12 cellular contexts compared by ENCODE assay signal in the genomic region with DNA sequence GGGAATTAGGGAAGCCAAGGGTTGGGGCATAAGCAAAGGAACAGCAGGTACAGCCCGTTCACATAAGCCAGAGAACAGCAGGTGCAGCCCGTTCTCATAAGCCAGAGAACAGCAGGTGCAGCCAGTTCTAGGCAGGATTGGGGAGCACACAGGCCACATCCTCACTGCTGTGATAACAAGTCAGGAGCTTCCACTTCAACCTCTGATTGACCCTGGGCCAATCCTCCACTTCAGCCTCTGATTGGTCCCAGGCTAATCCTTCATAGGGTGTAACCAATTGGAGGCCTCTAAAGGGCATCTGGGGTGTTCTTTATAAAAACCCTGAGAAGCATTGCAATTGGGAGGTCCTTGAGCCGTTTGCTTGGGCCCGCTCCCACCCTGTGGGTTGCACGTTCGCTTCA. TPM values are rescaled to one million over a fixed set of nuclear protein-coding genes. Genes with fewer than 3 reads are reported as not detected.
DNase-seq lines count a peak whose midpoint lies in the region; ATAC-seq and TF ChIP-seq lines count a peak whose summit lies in the region.
"Had no signal": no experiment of that assay in that cellular context is flagged by ENCODE, and none has a peak within 500 bp of the region (broad histone marks: within the 10 kb centered on the region; RNA-seq: fewer than 3 reads in every experiment).

No MANE protein-coding gene starts in this region.

- H3K4me1 Mint-ChIP-seq in neural progenitor cell: no peaks in the 10 kb centered on the region
- H3K4me1 Mint-ChIP-seq: naive B cell had no signal

- no peak for TF ChIP-seq RAD21 in SK-N-SH (IDR thresholded peaks at IDR 0.05; ENCODE audit: low read length)

- no peak overlapping the region for H3K4me3 Mint-ChIP-seq in neural progenitor cell
- H3K4me3 Mint-ChIP-seq: naive B cell; T-helper 1 cell treated with Interleukin-12 subunit alpha and Interleukin-12 subunit beta and Interleukin-4 antibody, amounts not matched to agents 30 μg/mL and 1 μg/mL, for 36 hours had no signal

- H3K4me2 ChIP-seq in SK-N-SH (no peak overlapping the region), neural progenitor cell (no peak overlapping the region)

- 94% methylated on average over 6 of the region's 6 CpGs for WGBS in SK-N-SH (ENCODE audit: low lambda C conversion rate)

- no peak for ATAC-seq in HG03097 (IDR thresholded peaks at IDR 0.05; ENCODE audit: low FRiP score, unreplicated experiment)

- H3K4me3 ChIP-seq in SK-N-SH (ENCODE audit: low read depth in 2 of 2, low read length in 1 of 2) (no peak overlapping the region), neural progenitor cell (no peak overlapping the region)
- H3K4me3 ChIP-seq: ascending aorta had no signal

- H2AFZ ChIP-seq in SK-N-SH (ENCODE audit: low read depth) (no peak overlapping the region), neural progenitor cell (replicated peaks) (no peak overlapping the region)

- POLR2A ChIA-PET in SK-N-SH (lab: Yijun Ruan, JAX): no interaction called here

- no peaks in the 10 kb centered on the region for H3K9me2 ChIP-seq in SK-N-SH

- TF ChIP-seq CTCF in SK-N-SH (IDR thresholded peaks at IDR 0.05) (no peak), neural progenitor cell (IDR thresholded peaks at IDR 0.05) (no peak)

- no peak overlapping the region for H3K27ac Mint-ChIP-seq in neural progenitor cell
- H3K27ac Mint-ChIP-seq: T-helper 1 cell treated with Interleukin-12 subunit alpha and Interleukin-12 subunit beta and Interleukin-4 antibody, amounts not matched to agents 30 μg/mL and 1 μg/mL, for 36 hours had no signal

- H3K9me3 ChIP-seq in SK-N-SH (no peaks in the 10 kb centered on the region), neural progenitor cell (ENCODE audit: low read depth) (no peaks in the 10 kb centered on the region)
- H3K9me3 ChIP-seq: ascending aorta had no signal

- no peak overlapping the region for H3K9ac ChIP-seq in SK-N-SH
- H3K9ac ChIP-seq in neural progenitor cell: no peak overlapping the region

- H4K20me1 ChIP-seq in SK-N-SH (ENCODE audit: insufficient read depth) (no peaks in the 10 kb centered on the region), neural progenitor cell (ENCODE audit: low read depth) (no peaks in the 10 kb centered on the region)

- H3K79me2 ChIP-seq in SK-N-SH (ENCODE audit: insufficient read depth) (no peaks in the 10 kb centered on the region), neural progenitor cell (ENCODE audit: low read depth) (no peaks in the 10 kb centered on the region)

- H3K27me3 ChIP-seq in SK-N-SH (ENCODE audit: insufficient read depth) (no peaks in the 10 kb centered on the region), neural progenitor cell (no peaks in the 10 kb centered on the region)
- H3K27me3 ChIP-seq: ascending aorta had no signal

- peak overlapping the region in 1 of 2 experiments; percentile 14; a peak in 1 of 4 replicates for H3K27ac ChIP-seq in SK-N-SH (ENCODE audit: low read depth in 2 of 2, low read length in 1 of 2)
- H3K27ac ChIP-seq in neural progenitor cell: no peak overlapping the region
- H3K27ac ChIP-seq: ascending aorta had no signal

- H3K36me3 ChIP-seq in SK-N-SH (replicated peaks in 1 of 2; ENCODE audit: control insufficient read depth in 1 of 2, insufficient read depth in 2 of 2, low read length in 1 of 2) (no peaks in the 10 kb centered on the region), neural progenitor cell (no peaks in the 10 kb centered on the region)
- H3K36me3 ChIP-seq: ascending aorta had no signal

- peaks cover 4% of the 10 kb centered on the region for H3F3A ChIP-seq in SK-N-SH (replicated peaks; ENCODE audit: insufficient read depth)
- H3F3A ChIP-seq in neural progenitor cell (ENCODE audit: low read depth): no peaks in the 10 kb centered on the region

- H3K36me3 Mint-ChIP-seq in neural progenitor cell: no peaks in the 10 kb centered on the region
- H3K36me3 Mint-ChIP-seq: naive B cell had no signal

- peaks cover 0 to 36% of the 10 kb centered on the region in 2 experiments; a peak in 2 of 4 replicates for H3K4me1 ChIP-seq in SK-N-SH (ENCODE audit: control insufficient read depth in 1 of 2, insufficient read depth in 2 of 2, low read depth in 1 of 2, low read length in 1 of 2)
- H3K4me1 ChIP-seq in neural progenitor cell: peaks cover 4% of the 10 kb centered on the region
- H3K4me1 ChIP-seq: ascending aorta had no signal

- H3K27me3 Mint-ChIP-seq in neural progenitor cell (ENCODE audit: insufficient read depth, low read depth): peaks cover 7% of the 10 kb centered on the region
- H3K27me3 Mint-ChIP-seq: naive B cell had no signal

- TF ChIP-seq EP300 in SK-N-SH (IDR thresholded peaks at IDR 0.05; ENCODE audit: borderline replicate concordance in 1 of 2, low read depth in 1 of 2, low read length in 1 of 2): no peak

- H3K9me3 Mint-ChIP-seq in neural progenitor cell: no peaks in the 10 kb centered on the region
- H3K9me3 Mint-ChIP-seq: naive B cell; T-helper 1 cell treated with Interleukin-12 subunit alpha and Interleukin-12 subunit beta and Interleukin-4 antibody, amounts not matched to agents 30 μg/mL and 1 μg/mL, for 36 hours had no signal

- CTCF ChIA-PET in SK-N-SH (lab: Yijun Ruan, JAX): interaction anchor here (0.8 to 6.6 kb wide), 6 partner anchors 13 to 67 kb away, joined by 3 to 40 read pairs (median 11); no protein-coding TSS in a partner anchor

- DNase-seq in NCI-H748 (lab: John Stamatoyannopoulos, UW; ENCODE audit: unreplicated experiment) (peak; percentile 84), NCI-H748 treated with DMSO at 0.1 percent for 48 hours (lab: John Stamatoyannopoulos, UW) (no peak), NCI-H1436 (lab: John Stamatoyannopoulos, UW) (peak; percentile 63), SK-N-SH (no peak), neural progenitor cell (ENCODE audit: low spot score) (peak; percentile 13), T1000 (lab: John Stamatoyannopoulos, UW) (no peak), NCI-H446 (lab: John Stamatoyannopoulos, UW) (no peak)
- DNase-seq: naive B cell had no signal

TF ChIP-seq in SK-N-SH, 30 proteins besides CTCF, POLR2A, EP300 and RAD21:
- TF ChIP-seq, protein P1, sequence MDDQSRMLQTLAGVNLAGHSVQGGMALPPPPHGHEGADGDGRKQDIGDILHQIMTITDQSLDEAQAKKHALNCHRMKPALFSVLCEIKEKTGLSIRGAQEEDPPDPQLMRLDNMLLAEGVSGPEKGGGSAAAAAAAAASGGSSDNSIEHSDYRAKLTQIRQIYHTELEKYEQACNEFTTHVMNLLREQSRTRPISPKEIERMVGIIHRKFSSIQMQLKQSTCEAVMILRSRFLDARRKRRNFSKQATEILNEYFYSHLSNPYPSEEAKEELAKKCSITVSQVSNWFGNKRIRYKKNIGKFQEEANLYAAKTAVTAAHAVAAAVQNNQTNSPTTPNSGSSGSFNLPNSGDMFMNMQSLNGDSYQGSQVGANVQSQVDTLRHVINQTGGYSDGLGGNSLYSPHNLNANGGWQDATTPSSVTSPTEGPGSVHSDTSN (IDR thresholded peaks at IDR 0.05): peak; percentile 33; the same call in 1 of the 2 replicates
- TF ChIP-seq CHD2 (IDR thresholded peaks at IDR 0.05; ENCODE audit: low read length, partially characterized antibody) (no peak), YY1 (IDR thresholded peaks at IDR 0.05; ENCODE audit: low read depth) (no peak)

RNA-seq across cellular contexts. Expression of a gene that starts 27.5 kb away (rescaled TPM):
- 0.75 and 0.87 TPM in 2 replicates for polyA plus RNA-seq in SK-N-SH (2012; rRNA removed)
- 0.24 and 0.35 TPM in 2 replicates for polyA plus RNA-seq in SK-N-SH (2012; cell fraction: cytosol; rRNA removed)
- 6.3 and 7.8 TPM in 2 replicates for polyA plus RNA-seq in SK-N-SH (2012; cell fraction: nucleus; rRNA removed)
- total RNA-seq in neural progenitor cell (ENCODE audit: low replicate concordance): 1.0 and 2.2 TPM in 2 replicates
- total RNA-seq: ascending aorta, skeletal muscle tissue had no signal

RNA-seq across cellular contexts. Expression of a gene that starts 31.8 kb away (rescaled TPM):
- polyA plus RNA-seq in SK-N-SH (2012; rRNA removed): 64.1 and 64.7 TPM in 2 replicates
- 29.8 and 47.9 TPM in 2 replicates for polyA plus RNA-seq in SK-N-SH (2012; cell fraction: cytosol; rRNA removed)
- 152 and 169 TPM in 2 replicates for polyA plus RNA-seq in SK-N-SH (2012; cell fraction: nucleus; rRNA removed)
- total RNA-seq in neural progenitor cell (ENCODE audit: low replicate concordance): 24.1 and 58.8 TPM in 2 replicates

RNA-seq across cellular contexts. Expression of a gene that starts 58.5 kb away (rescaled TPM):
- 57.3 and 59.1 TPM in 2 replicates for polyA plus RNA-seq in SK-N-SH (2012; rRNA removed)
- polyA plus RNA-seq in SK-N-SH (2012; cell fraction: cytosol; rRNA removed): 29.6 and 37.0 TPM in 2 replicates
- 165 and 172 TPM in 2 replicates for polyA plus RNA-seq in SK-N-SH (2012; cell fraction: nucleus; rRNA removed)
- 77.9 and 119 TPM in 2 replicates for total RNA-seq in neural progenitor cell (ENCODE audit: low replicate concordance)

Comparison
In these comparisons a context has a peak if more than half of its experiments do, and no peak if none do; other contexts are left out.
1. DNase-seq: peak in NCI-H748 (single experiment), NCI-H1436 (single experiment) and neural progenitor cell (single experiment); none in NCI-H748 treated with DMSO at 0.1 percent for 48 hours (single experiment), SK-N-SH (single experiment), T1000 (single experiment) and NCI-H446 (0 of 2).